In genomic region chr20:9066196-9066595, GRCh38 we compare ENCODE assay signal across 20 cellular contexts. TPM values are rescaled to one million over a fixed set of nuclear protein-coding genes. Genes with fewer than 3 reads are reported as not detected.
DNase-seq lines count a peak whose midpoint lies in the region; ATAC-seq, FAIRE-seq and TF ChIP-seq lines count a peak whose summit lies in the region.
"Had no signal": no experiment of that assay in that cellular context is flagged by ENCODE, and none has a peak within 500 bp of the region (broad histone marks: within the 10 kb centered on the region; RNA-seq: fewer than 3 reads in every experiment).

No MANE protein-coding gene starts in this region.

- no peaks in the 10 kb centered on the region for H3K9me1 ChIP-seq in keratinocyte (ENCODE audit: control insufficient read depth, extremely low read depth, insufficient read depth, low read length)

- H3K4me2 ChIP-seq in GM23248 (ENCODE audit: unreplicated experiment) (no peak overlapping the region), keratinocyte (ENCODE audit: control insufficient read depth, extremely low read depth, insufficient read depth, low read depth, low read length) (no peak overlapping the region)

- H3K36me3 ChIP-seq in GM23248 (ENCODE audit: low read depth) (no peaks in the 10 kb centered on the region), RWPE2 (ENCODE audit: low read depth) (no peaks in the 10 kb centered on the region), keratinocyte (ENCODE audit: control insufficient read depth in 2 of 2, extremely low read depth in 1 of 2, insufficient read depth in 2 of 2, low read length in 2 of 2) (no peaks in the 10 kb centered on the region)
- H3K36me3 ChIP-seq: ascending aorta, heart left ventricle, sigmoid colon, thoracic aorta had no signal

- H3K79me2 ChIP-seq in GM23248 (ENCODE audit: insufficient read depth) (no peaks in the 10 kb centered on the region), keratinocyte (ENCODE audit: control insufficient read depth, insufficient read depth, low read length) (no peaks in the 10 kb centered on the region)

- no peaks in the 10 kb centered on the region for H3F3A ChIP-seq in GM23248 (ENCODE audit: insufficient read depth)

- no peak for ATAC-seq in RWPE2 (ENCODE audit: low read depth)
- ATAC-seq: activated CD8-positive, alpha-beta memory T cell treated with anti-CD3 and anti-CD28 coated beads, Interleukin-2, amount 10 ng/mL, durations not matched to agents 7 days and 5 days; activated naive CD4-positive, alpha-beta T cell treated with anti-CD3 and anti-CD28 coated beads, Interleukin-2, amount 50 U/mL, for 72 hours; heart left ventricle had no signal

- no peak overlapping the region for H3K27ac ChIP-seq in GM23248
- H3K27ac ChIP-seq in RWPE2 (ENCODE audit: poor library complexity, severe bottlenecking), result peak overlapping the region; percentile 95
- no peak overlapping the region for H3K27ac ChIP-seq in keratinocyte (ENCODE audit: control insufficient read depth, insufficient read depth, low read length)
- H3K27ac ChIP-seq: sigmoid colon, thoracic aorta had no signal

- in situ Hi-C loops in GM23248 (cut with MboI), result no loop called here

- H3K9me2 ChIP-seq in GM23248 (ENCODE audit: insufficient read depth), result no peaks in the 10 kb centered on the region

- H4K20me1 ChIP-seq in GM23248 (ENCODE audit: insufficient read depth) (no peaks in the 10 kb centered on the region), keratinocyte (ENCODE audit: control insufficient read depth, extremely low read depth, insufficient read depth, low read length) (no peaks in the 10 kb centered on the region)

- H3K4me3 ChIP-seq in GM23248, result no peak overlapping the region
- H3K4me3 ChIP-seq in RWPE2 (ENCODE audit: severe bottlenecking), result no peak overlapping the region
- no peak overlapping the region for H3K4me3 ChIP-seq in keratinocyte (ENCODE audit: control insufficient read depth in 2 of 3, extremely low read depth in 1 of 3, insufficient read depth in 2 of 3, low read depth in 1 of 3, low read length in 3 of 3)
- H3K4me3 ChIP-seq in skeletal muscle cell (ENCODE audit: low read depth, low read length), result no peak overlapping the region
- H3K4me3 ChIP-seq: ascending aorta, heart left ventricle, lung, sigmoid colon, thoracic aorta had no signal

- no peak for TF ChIP-seq CTCF in RWPE2 (IDR thresholded peaks at IDR 0.05; ENCODE audit: poor library complexity, severe bottlenecking)
- no peak for TF ChIP-seq CTCF in keratinocyte (optimal IDR thresholded peaks at IDR 0.05 in 1 of 3, IDR thresholded peaks at IDR 0.05 in 1 of 3, conservative IDR thresholded peaks at IDR 0.05 in 1 of 3; ENCODE audit: extremely low read depth in 1 of 3, insufficient read depth in 2 of 3, low read length in 3 of 3)

- FAIRE-seq in keratinocyte (lab: Jason Lieb, UNC), result peak; percentile 43

- dilution Hi-C loops in keratinocyte (cut with MboI; ENCODE audit: extremely low pct_ligation_motif_present, low sequenced_read_pairs), result no loop called here

- H3K9me3 ChIP-seq in GM23248 (ENCODE audit: low read depth) (no peaks in the 10 kb centered on the region), RWPE2 (ENCODE audit: severe bottlenecking) (no peaks in the 10 kb centered on the region), keratinocyte (ENCODE audit: control insufficient read depth, low read depth, low read length) (no peaks in the 10 kb centered on the region)
- H3K9me3 ChIP-seq: ascending aorta, heart left ventricle, sigmoid colon, thoracic aorta had no signal

- H3K4me1 ChIP-seq in GM23248 (ENCODE audit: insufficient read depth), result no peaks in the 10 kb centered on the region
- H3K4me1 ChIP-seq in RWPE2 (ENCODE audit: insufficient read depth, poor library complexity, severe bottlenecking), result peaks cover 15% of the 10 kb centered on the region
- peaks cover 4% of the 10 kb centered on the region for H3K4me1 ChIP-seq in keratinocyte (ENCODE audit: control insufficient read depth, extremely low read depth, insufficient read depth, low read length)

- DNase-seq in GM23248 (peak; percentile 26), RWPE2 (ENCODE audit: low spot score) (no peak), keratinocyte (ENCODE audit: low read depth, low spot score) (no peak), skeletal muscle cell (ENCODE audit: low read depth) (peak; percentile 46), occipital lobe (lab: John Stamatoyannopoulos, UW) (no peak), NOMO-1 (lab: John Stamatoyannopoulos, UW; ENCODE audit: unreplicated experiment in 2 of 2) (no peak), RKO (ENCODE audit: low spot score) (no peak)
- DNase-seq: activated CD8-positive, alpha-beta memory T cell treated with anti-CD3 and anti-CD28 coated beads, Interleukin-2, amount 10 ng/mL, durations not matched to agents 7 days and 5 days; effector CD8-positive, alpha-beta T cell; H9; NCI-H1105; NCI-H526 treated with DMSO at 0.1 percent for 48 hours; SHP77 treated with DMSO at 0.1 percent for 48 hours; sigmoid colon had no signal

- 92 to 97% methylated on average over 3 of the region's 3 CpGs for WGBS in GM23248 (ENCODE audit: low coverage in 1 of 2, low lambda C conversion rate in 2 of 2, missing lambda C conversion rate in 2 of 2), 2 experiments

- no peak overlapping the region for H3K9ac ChIP-seq in GM23248
- H3K9ac ChIP-seq in keratinocyte (ENCODE audit: control insufficient read depth, extremely low read depth, insufficient read depth, low read length), result no peak overlapping the region

- H2AFZ ChIP-seq in GM23248, result no peak overlapping the region
- H2AFZ ChIP-seq in keratinocyte (ENCODE audit: control insufficient read depth, low read length), result no peak overlapping the region

- H3K27me3 ChIP-seq in GM23248 (replicated peaks; ENCODE audit: insufficient read depth) (no peaks in the 10 kb centered on the region), RWPE2 (ENCODE audit: insufficient read depth, poor library complexity, severe bottlenecking) (no peaks in the 10 kb centered on the region), keratinocyte (ENCODE audit: control insufficient read depth, extremely low read depth, insufficient read depth, low read length) (peaks cover 7% of the 10 kb centered on the region)
- H3K27me3 ChIP-seq: ascending aorta, sigmoid colon had no signal

RNA-seq across cellular contexts. Expression of gene PLCB4, which starts 2.7 kb away (rescaled TPM):
- 9.5 and 10.5 TPM in 2 replicates for total RNA-seq in GM23248 (2014; rRNA removed; shearing (Covaris generic))
- polyA plus RNA-seq in GM23248 (2016; fragmentation: Nextera tagmentation; extraction: Ambion mirVana) (3.5 and 5.0 TPM in 2 replicates), keratinocyte (2.4 to 4.1 TPM (median 3.1 TPM) in 3 replicates)
- polyA plus RNA-seq in keratinocyte (2011; ENCODE audit: low read depth), result 1.3 TPM
- 1.3 and 3.6 TPM in 2 replicates for polyA plus RNA-seq in keratinocyte (2011; cell fraction: cytosol; rRNA removed)
- polyA plus RNA-seq in keratinocyte (2011; cell fraction: nucleus; rRNA removed), result 6.8 and 8.5 TPM in 2 replicates
- polyA plus RNA-seq in keratinocyte (2012; ENCODE audit: low replicate concordance), result 0.54 and 2.4 TPM in 2 replicates
- polyA minus RNA-seq in keratinocyte, result 0.69 to 4.3 TPM (median 3.7 TPM) in 3 replicates
- polyA minus RNA-seq in keratinocyte (2011; cell fraction: cytosol; rRNA and poly(A)+ RNA removed), result 3.1 TPM
- polyA minus RNA-seq in keratinocyte (2011; cell fraction: nucleus; rRNA and poly(A)+ RNA removed), result 4.1 and 10.0 TPM in 2 replicates
- total RNA-seq in occipital lobe, result 12.6 TPM
- total RNA-seq: activated CD8-positive, alpha-beta memory T cell treated with anti-CD3 and anti-CD28 coated beads, Interleukin-2, amount 10 ng/mL, durations not matched to agents 7 days and 5 days; activated naive CD4-positive, alpha-beta T cell treated with anti-CD3 and anti-CD28 coated beads, Interleukin-2, amount 50 U/mL, for 72 hours; activated T-helper 1 cell treated with anti-CD3 and anti-CD28 coated beads, Interleukin-12 subunit alpha, Interleukin-12 subunit beta, Interleukin-2, Interleukin-4 antibody, amounts not matched to agents 30 ng/mL and 10 ng/mL and 1 ng/mL, durations not matched to agents 14 hours and 24 hours and 36 hours had no signal

Comparison
In these comparisons a context has a peak if more than half of its experiments do, and no peak if none do; other contexts are left out.
1. DNase-seq: peak in GM23248 (single experiment) and skeletal muscle cell (single experiment); none in RWPE2 (single experiment), keratinocyte (single experiment), occipital lobe (single experiment), NOMO-1 (0 of 2) and RKO (single experiment).